In genomic region chr18:23231340-23232021, GRCh38 we compare ENCODE assay signal across 8 cellular contexts.
DNase-seq lines count a peak whose midpoint lies in the region; ATAC-seq and TF ChIP-seq lines count a peak whose summit lies in the region.

No MANE protein-coding gene starts in this region.

- TF ChIP-seq CTCF in AG09319 (IDR thresholded peaks at IDR 0.05; ENCODE audit: low read depth, low read length) = no peak

- H3K4me3 Mint-ChIP-seq in central memory CD8-positive, alpha-beta T cell = peak overlapping the region; percentile 70
- H3K4me3 Mint-ChIP-seq in stimulated activated naive CD8-positive, alpha-beta T cell treated with anti-CD3 and anti-CD28 coated beads, Interleukin-15, Interleukin-2, amounts not matched to agents 100 ng/mL and 50 ng/mL, for 24 hours = peak overlapping the region; percentile 75

- no peaks in the 10 kb centered on the region for H3K27me3 Mint-ChIP-seq in central memory CD8-positive, alpha-beta T cell
- no peaks in the 10 kb centered on the region for H3K27me3 Mint-ChIP-seq in stimulated activated naive CD8-positive, alpha-beta T cell treated with anti-CD3 and anti-CD28 coated beads, Interleukin-15, Interleukin-2, amounts not matched to agents 100 ng/mL and 50 ng/mL, for 24 hours

- DNase-seq in AG09319 (ENCODE audit: extremely low read depth, low read depth) (peak; percentile 81), myocyte (ENCODE audit: low read depth) (peak; percentile 96), NCI-H226 (no peak)
- DNase-seq in activated CD4-positive, alpha-beta T cell treated with anti-CD3 and anti-CD28 coated beads for 1 hour = peak; percentile 50
- DNase-seq in central memory CD8-positive, alpha-beta T cell (ENCODE audit: low spot score in 2 of 2) = peak; percentile 25 to 82

- no peaks in the 10 kb centered on the region for H3K9me3 Mint-ChIP-seq in central memory CD8-positive, alpha-beta T cell
- H3K9me3 Mint-ChIP-seq in stimulated activated naive CD8-positive, alpha-beta T cell treated with anti-CD3 and anti-CD28 coated beads, Interleukin-15, Interleukin-2, amounts not matched to agents 100 ng/mL and 50 ng/mL, for 24 hours = peaks cover 6% of the 10 kb centered on the region

- peaks cover 7% of the 10 kb centered on the region for H3K36me3 Mint-ChIP-seq in central memory CD8-positive, alpha-beta T cell (ENCODE audit: insufficient read depth)
- peaks cover 24% of the 10 kb centered on the region for H3K36me3 Mint-ChIP-seq in stimulated activated naive CD8-positive, alpha-beta T cell treated with anti-CD3 and anti-CD28 coated beads, Interleukin-15, Interleukin-2, amounts not matched to agents 100 ng/mL and 50 ng/mL, for 24 hours (ENCODE audit: low read depth)

- ATAC-seq in GM19452 (IDR thresholded peaks at IDR 0.05; ENCODE audit: unreplicated experiment) (peak; percentile 77), HG03575 (IDR thresholded peaks at IDR 0.05; ENCODE audit: extremely low read depth, insufficient number of reproducible peaks, low FRiP score, unreplicated experiment) (peak; percentile 88)
- peak; percentile 94 for ATAC-seq in central memory CD8-positive, alpha-beta T cell (replicated peaks; ENCODE audit: extremely low read depth, poor library complexity, severe bottlenecking)

- peak overlapping the region; percentile 98 for H3K27ac Mint-ChIP-seq in central memory CD8-positive, alpha-beta T cell (ENCODE audit: low read depth)
- peak overlapping the region; percentile 96 for H3K27ac Mint-ChIP-seq in stimulated activated naive CD8-positive, alpha-beta T cell treated with anti-CD3 and anti-CD28 coated beads, Interleukin-15, Interleukin-2, amounts not matched to agents 100 ng/mL and 50 ng/mL, for 24 hours

- H3K4me1 Mint-ChIP-seq in central memory CD8-positive, alpha-beta T cell = peaks cover 18% of the 10 kb centered on the region
- H3K4me1 Mint-ChIP-seq in stimulated activated naive CD8-positive, alpha-beta T cell treated with anti-CD3 and anti-CD28 coated beads, Interleukin-15, Interleukin-2, amounts not matched to agents 100 ng/mL and 50 ng/mL, for 24 hours (ENCODE audit: low read depth) = peaks cover 71% of the 10 kb centered on the region
